ENCODE assay signal across 8 cellular contexts in genomic region chr1:1892079-1892762, GRCh38. TPM values are rescaled to one million over a fixed set of nuclear protein-coding genes. Genes with fewer than 3 reads are reported as not detected.
DNase-seq lines count a peak whose midpoint lies in the region; ATAC-seq and TF ChIP-seq lines count a peak whose summit lies in the region.

No MANE protein-coding gene starts in this region.

- no peaks in the 10 kb centered on the region for H3K36me3 ChIP-seq in body of pancreas (replicated peaks in 1 of 2; ENCODE audit: insufficient read depth in 1 of 2, low read depth in 2 of 2)
- H3K36me3 ChIP-seq in lung (ENCODE audit: control insufficient read depth in 2 of 2, insufficient read depth in 2 of 2, low read length in 2 of 2): peaks cover 0 to 1% of the 10 kb centered on the region in 2 donors
- H3K36me3 ChIP-seq in uterus: no peaks in the 10 kb centered on the region

- DNase-seq in stimulated activated CD4-positive, alpha-beta T cell treated with anti-CD3 and anti-CD28 coated beads, Interleukin-15, amount 100 ng/mL, for 24 hours: peak; percentile 45
- DNase-seq in stimulated activated CD4-positive, alpha-beta T cell treated with anti-CD3 and anti-CD28 coated beads, Interleukin-2, amount 100 ng/mL, for 24 hours: no peak
- DNase-seq in body of pancreas (peak in 1 of 4 donors; percentile 29), lung (ENCODE audit: low spot score) (no peak), uterus (no peak), cortex of kidney (lab: John Stamatoyannopoulos, UW) (no peak), LoVo (ENCODE audit: low spot score) (no peak)

- no peaks in the 10 kb centered on the region for H3K9me3 ChIP-seq in body of pancreas
- H3K9me3 ChIP-seq in lung (ENCODE audit: control insufficient read depth in 2 of 2, insufficient read depth in 1 of 2, low read length in 1 of 2): no peaks in the 10 kb centered on the region
- no peaks in the 10 kb centered on the region for H3K9me3 ChIP-seq in uterus

- H3K27ac ChIP-seq in body of pancreas: peak overlapping the region; percentile 76 to 96 (median 86)
- peak overlapping the region; percentile 47 to 94 for H3K27ac ChIP-seq in lung (ENCODE audit: low read depth in 1 of 2, low read length in 1 of 2)
- peak overlapping the region; percentile 97 to 99 for H3K27ac ChIP-seq in uterus

- ATAC-seq in body of pancreas: no peak
- no peak for ATAC-seq in lung (ENCODE audit: insufficient read depth, low FRiP score)
- ATAC-seq in HG03196 (IDR thresholded peaks at IDR 0.05; ENCODE audit: unreplicated experiment): no peak

- TF ChIP-seq POLR2A in body of pancreas (IDR thresholded peaks at IDR 0.05) (no peak), uterus (IDR thresholded peaks at IDR 0.05) (no peak)

- H3K4me1 ChIP-seq in body of pancreas (peaks cover 57% of the 10 kb centered on the region), lung (ENCODE audit: control insufficient read depth in 2 of 2, insufficient read depth in 2 of 2, low read length in 2 of 2) (peaks cover 6 to 28% of the 10 kb centered on the region in 2 donors), uterus (peaks cover 9 to 19% of the 10 kb centered on the region in 2 donors)

- H3K4me3 ChIP-seq in body of pancreas (peak overlapping the region; percentile 31 to 88), lung (peak overlapping the region; percentile 44), uterus (peak overlapping the region; percentile 74 to 93)

- WGBS in body of pancreas, 2 donors: 23 to 54% methylated on average over 21 of the region's 21 CpGs
- WGBS in lung, 2 donors: 41 to 65% methylated on average over 21 of the region's 21 CpGs

- H3K27me3 ChIP-seq in body of pancreas: no peaks in the 10 kb centered on the region
- H3K27me3 ChIP-seq in lung (ENCODE audit: control insufficient read depth, insufficient read depth): no peaks in the 10 kb centered on the region
- H3K27me3 ChIP-seq in uterus: no peaks in the 10 kb centered on the region

- intact Hi-C loops in body of pancreas (cut with DNase I) (no loop called here), uterus (cut with DNase I; ENCODE audit: low total_unique reads) (no loop called here)

- TF ChIP-seq CTCF in body of pancreas (IDR thresholded peaks at IDR 0.05) (no peak), lung (IDR thresholded peaks at IDR 0.05; ENCODE audit: control extremely low read depth, extremely low read depth) (no peak), uterus (IDR thresholded peaks at IDR 0.05) (no peak)

RNA-seq across cellular contexts. Expression of gene GNB1, which starts 1.3 kb away (rescaled TPM):
- 10 to 100 TPM; 71.3 to 79.1 TPM for total RNA-seq in body of pancreas
- 100 to 1,000 TPM; 160 to 338 TPM for total RNA-seq in lung
- polyA plus RNA-seq in lung: 100 to 1,000 TPM; 114 to 222 TPM
- 100 to 1,000 TPM in 2 of 4 donors, 10 to 100 TPM in 2; 50.2 to 320 (median 104) TPM for total RNA-seq in uterus

RNA-seq across cellular contexts. Expression of gene CALML6, which starts 22.8 kb away (rescaled TPM):
- total RNA-seq in body of pancreas (1 to 10 TPM; 1.0 to 4.3 TPM), lung (under 1 TPM; 0.17 to 0.55 TPM), uterus (under 1 TPM in 1 of 4 donors, not detected in 3; 0.58 TPM)
- under 1 TPM; 0.11 to 0.51 TPM for polyA plus RNA-seq in lung

RNA-seq across cellular contexts. Expression of gene TMEM52, which starts 26.9 kb away (rescaled TPM):
- total RNA-seq in body of pancreas: 100 to 1,000 TPM in 1 of 2 donors, 10 to 100 TPM in 1; 65.6 to 107 TPM
- 1 to 10 TPM in 1 of 2 donors, not detected in 1; 6.1 TPM for total RNA-seq in lung
- 1 to 10 TPM; 2.8 to 3.1 TPM for polyA plus RNA-seq in lung
- total RNA-seq in uterus: 1 to 10 TPM in 1 of 4 donors, not detected in 3; 1.7 TPM

Comparison
In these comparisons a context has a peak if more than half of its experiments do, and no peak if none do; other contexts are left out.
1. RNA of gene TMEM52, which starts 26.9 kb away (total RNA-seq): 65.6 to 107 TPM in body of pancreas; 6.1 TPM in lung and 1.7 TPM in uterus; every median in the first group is over 4 times any median in the second.
2. Peak in every context shown above with its lines, with median percentiles within 50 percentile points of each other: H3K27ac ChIP-seq and H3K4me3 ChIP-seq.